In genomic region chr21:29073222-29074006, GRCh38 we compare ENCODE assay signal across 8 cellular contexts. TPM values are rescaled to one million over a fixed set of nuclear protein-coding genes. Genes with fewer than 3 reads are reported as not detected.
DNase-seq lines count a peak whose midpoint lies in the region; ATAC-seq, FAIRE-seq and TF ChIP-seq lines count a peak whose summit lies in the region.

TSS of gene CCT8 (minus strand) at chr21:29073648. CDS start at chr21:29073590, 58 bp downstream.

- TF ChIP-seq CTCF in OCI-LY3 (IDR thresholded peaks at IDR 0.05; ENCODE audit: low read depth, low read length): no peak

- H3K79me2 ChIP-seq in OCI-LY3 (ENCODE audit: low read length): peaks cover 58% of the 10 kb centered on the region

- H3K9me3 ChIP-seq in OCI-LY3 (ENCODE audit: insufficient read depth, low read length): no peaks in the 10 kb centered on the region
- H3K9me3 ChIP-seq in mesodermal cell (ENCODE audit: control insufficient read depth, low read length): no peaks in the 10 kb centered on the region

- H3K4me1 ChIP-seq in OCI-LY3 (ENCODE audit: low read length) (peaks cover 19% of the 10 kb centered on the region), mesodermal cell (ENCODE audit: control insufficient read depth, insufficient read depth, low read length, poor library complexity, severe bottlenecking) (peaks cover 12% of the 10 kb centered on the region)

- peak within 1 kb of the TSS; percentile 94 for H3K9ac ChIP-seq in OCI-LY3 (ENCODE audit: low read length)

- H3K27ac ChIP-seq in OCI-LY3 (ENCODE audit: low read length) (peak within 1 kb of the TSS; percentile 74), mesodermal cell (ENCODE audit: low read depth, low read length, severe bottlenecking) (peak within 1 kb of the TSS; percentile 94)

- peak within 1 kb of the TSS; percentile 84 for H2AFZ ChIP-seq in OCI-LY3 (ENCODE audit: low read depth, low read length)

- H4K20me1 ChIP-seq in OCI-LY3 (ENCODE audit: insufficient read depth, low read length): peaks cover 35% of the 10 kb centered on the region

- H3K4me3 ChIP-seq in OCI-LY3 (ENCODE audit: low read length) (peak within 1 kb of the TSS; percentile 82), mesodermal cell (ENCODE audit: extremely low read depth, insufficient read depth, low read length, poor library complexity, severe bottlenecking) (peak within 1 kb of the TSS; percentile 97)

- peak within 1 kb of the TSS; percentile 96 for H3K4me2 ChIP-seq in OCI-LY3 (ENCODE audit: low read length)

- peak; percentile 90 for ATAC-seq in GM21515 (IDR thresholded peaks at IDR 0.05; ENCODE audit: unreplicated experiment)

- WGBS in mesodermal cell (ENCODE audit: insufficient coverage in 2 of 2), 2 experiments: 0% methylated on average over 46 to 56 of the region's 62 CpGs

- DNase-seq in D341Med (ENCODE audit: low spot score): peak; percentile 98
- DNase-seq in HuH-7 (ENCODE audit: low spot score): peak; percentile 78
- peak; percentile 96 for DNase-seq in activated CD8-positive, alpha-beta memory T cell treated with anti-CD3 and anti-CD28 coated beads, Interleukin-2, amount 50 U/mL, for 48 hours
- peak; percentile 98 to 99 for DNase-seq in stimulated activated CD8-positive, alpha-beta memory T cell treated with anti-CD3 and anti-CD28 coated beads, Interleukin-15, amount 100 ng/mL, for 4 hours (ENCODE audit: low read depth in 2 of 2)

- H3K36me3 ChIP-seq in OCI-LY3 (replicated peaks; ENCODE audit: low read depth, low read length) (peaks cover 23% of the 10 kb centered on the region), mesodermal cell (ENCODE audit: control insufficient read depth, insufficient read depth, low read length) (peaks cover 17% of the 10 kb centered on the region)

- no peaks in the 10 kb centered on the region for H3K27me3 ChIP-seq in OCI-LY3 (ENCODE audit: low read depth, low read length)

- peak; percentile 96 for FAIRE-seq in endometrium (lab: Jason Lieb, UNC)

RNA-seq across cellular contexts. Expression of gene CCT8, which starts in this region (rescaled TPM):
- 243 TPM for polyA plus RNA-seq in mesodermal cell (2013, experiment 1 of 2)
- 262 TPM for polyA plus RNA-seq in mesodermal cell (2013, experiment 2 of 2)

Comparison
In these comparisons a context has a peak if more than half of its experiments do, and no peak if none do; other contexts are left out.
1. Peak in every context shown above with its lines: DNase-seq, ATAC-seq, H3K4me3 ChIP-seq and H3K27ac ChIP-seq.